8 cellular contexts compared by ENCODE assay signal in the genomic region with DNA sequence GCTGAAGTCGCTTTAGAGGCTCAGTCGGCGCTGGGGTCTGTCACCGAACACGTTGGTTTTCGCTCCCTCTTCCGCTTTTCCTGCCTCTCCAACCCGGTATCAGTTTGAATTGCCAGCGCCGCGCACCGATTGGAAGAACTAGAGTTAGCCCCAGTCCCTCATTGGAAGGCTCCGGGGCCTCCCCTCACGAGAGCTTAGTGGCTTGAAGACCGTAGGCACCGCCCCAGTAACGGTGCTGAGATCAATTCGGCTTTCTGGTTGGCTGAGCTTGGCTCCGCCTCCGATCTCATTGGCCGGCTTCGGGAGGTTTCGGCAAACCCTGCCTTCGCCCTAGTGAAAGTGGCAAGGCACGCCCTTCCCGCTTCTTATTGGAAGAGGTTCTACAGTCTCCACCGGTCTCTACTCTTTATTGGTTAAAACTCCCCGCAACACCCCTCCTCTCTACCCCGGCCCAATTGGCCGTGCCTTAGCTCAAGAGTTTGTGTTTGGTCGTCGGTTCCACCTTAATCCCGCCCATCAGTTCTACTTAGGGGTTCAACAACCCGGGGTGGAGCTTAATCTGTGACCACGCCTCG. TPM values are rescaled to one million over a fixed set of nuclear protein-coding genes. Genes with fewer than 3 reads are reported as not detected.
A peak's percentile ranks its signal among the peaks of the same experiment; 100 is the strongest.
DNase-seq lines count a peak whose midpoint lies in the region; ATAC-seq and TF ChIP-seq lines count a peak whose summit lies in the region.
"Not testable (repeated sequence)": the region's sequence is repeated elsewhere in the genome, so short reads cannot be mapped to it uniquely, and the experiment has no call there.

A gene (minus strand): TSS at position 51 of the 575 bp plus-strand sequence. CDS start 814 bp downstream, outside the sequence.

- H3K4me3 ChIP-seq in GM06990 (replicated peaks; ENCODE audit: low read depth, low read length), result peak within 1 kb of the TSS; percentile 59
- peak within 1 kb of the TSS; percentile 68 for H3K4me3 ChIP-seq in SK-N-MC

- H3K9ac ChIP-seq in SK-N-MC (ENCODE audit: insufficient read length), result not testable (repeated sequence)

- not testable (repeated sequence) for H3K27me3 ChIP-seq in GM06990 (replicated peaks; ENCODE audit: control insufficient read depth, insufficient read depth, low read length); foreskin keratinocyte

- H3K27ac ChIP-seq in SK-N-MC, foreskin keratinocyte: not testable (repeated sequence)

- H3K36me3 ChIP-seq in GM06990 (ENCODE audit: control insufficient read depth, insufficient read depth, low read length); SK-N-MC (ENCODE audit: insufficient read depth, low read length): not testable (repeated sequence)

- not testable (repeated sequence) for TF ChIP-seq CTCF in GM06990 (IDR thresholded peaks at IDR 0.05; ENCODE audit: insufficient read depth, low read length, poor library complexity, severe bottlenecking); foreskin keratinocyte (conservative IDR thresholded peaks at IDR 0.05)

- DNase-seq in GM06990 (ENCODE audit: extremely low read depth, insufficient read length), result not testable (repeated sequence)
- DNase-seq in NCI-H1092 treated with DMSO at 0.1 percent for 48 hours (lab: John Stamatoyannopoulos, UW), result peak; percentile 100
- DNase-seq in SK-N-MC (ENCODE audit: low read depth, low spot score), result peak; percentile 98
- peak; percentile 93 for DNase-seq in activated gamma-delta T cell treated with anti-CD3 and anti-CD28 coated beads, Interleukin-2, amount 50 U/mL, for 16 hours (ENCODE audit: low read depth)
- peak; percentile 100 for DNase-seq in foreskin keratinocyte
- DNase-seq in nucleus accumbens (lab: John Stamatoyannopoulos, UW), result peak; percentile 57 to 100 (median 98)
- peak; percentile 100 for DNase-seq in stromal cell of bone marrow (ENCODE audit: low read depth)

- H3K9me3 ChIP-seq in SK-N-MC (ENCODE audit: low read depth, low read length), result not testable (repeated sequence)

- ATAC-seq in HG02759 (IDR thresholded peaks at IDR 0.05; ENCODE audit: unreplicated experiment) (peak; percentile 88), foreskin keratinocyte (peak; percentile 87)

- not testable (repeated sequence) for H3K4me1 ChIP-seq in foreskin keratinocyte

RNA-seq across cellular contexts. Expression of the gene that starts here (rescaled TPM):
- total RNA-seq in foreskin keratinocyte, result 5.7 and 7.1 TPM in 2 replicates
- 4.1 and 6.0 TPM in 2 replicates for polyA plus RNA-seq in foreskin keratinocyte
